In genomic region chr4:3526456-3526855, GRCh38 we compare ENCODE assay signal across 19 cellular contexts.
"Had no signal": no experiment of that assay in that cellular context is flagged by ENCODE, and none has a peak within 500 bp of the region (broad histone marks: within the 10 kb centered on the region; RNA-seq: fewer than 3 reads in every experiment).

No MANE protein-coding gene starts in this region.

- H3K4me1 ChIP-seq: foreskin keratinocyte had no signal

- H3K4me3 Mint-ChIP-seq: activated naive CD8-positive, alpha-beta T cell; central memory CD8-positive, alpha-beta T cell; stimulated activated naive CD8-positive, alpha-beta T cell treated with anti-CD3 and anti-CD28 coated beads, Interleukin-15, Interleukin-2, amounts not matched to agents 100 ng/mL and 50 ng/mL, for 24 hours had no signal

- H3K9me3 Mint-ChIP-seq: central memory CD8-positive, alpha-beta T cell; naive thymus-derived CD4-positive, alpha-beta T cell; stimulated activated naive CD8-positive, alpha-beta T cell treated with anti-CD3 and anti-CD28 coated beads, Interleukin-15, Interleukin-2, amounts not matched to agents 100 ng/mL and 50 ng/mL, for 24 hours had no signal

- H3K4me3 ChIP-seq: right atrium auricular region, suprapubic skin had no signal

- DNase-seq: activated CD4-positive, alpha-beta T cell treated with anti-CD3 and anti-CD28 coated beads, Interleukin-2, amount 50 U/mL, for 4 hours; activated CD4-positive, CD25-positive, alpha-beta regulatory T cell; activated gamma-delta T cell; amygdala; brain microvascular endothelial cell; cortex of kidney; effector memory CD4-positive, alpha-beta T cell; foreskin keratinocyte; left cardiac atrium; naive thymus-derived CD4-positive, alpha-beta T cell; occipital lobe; small intestine; trophoblast cell had no signal

- H3K27me3 Mint-ChIP-seq: activated naive CD8-positive, alpha-beta T cell; central memory CD8-positive, alpha-beta T cell; naive thymus-derived CD4-positive, alpha-beta T cell; progenitor cell of endocrine pancreas; stimulated activated naive CD8-positive, alpha-beta T cell treated with anti-CD3 and anti-CD28 coated beads, Interleukin-15, Interleukin-2, amounts not matched to agents 100 ng/mL and 50 ng/mL, for 24 hours had no signal

- ATAC-seq: foreskin keratinocyte; left cardiac atrium; naive thymus-derived CD4-positive, alpha-beta T cell had no signal

- H3K27ac ChIP-seq: brain microvascular endothelial cell, foreskin keratinocyte, right atrium auricular region, suprapubic skin had no signal

- H3K27me3 ChIP-seq: brain microvascular endothelial cell, foreskin keratinocyte, right atrium auricular region, suprapubic skin had no signal

- H3K27ac Mint-ChIP-seq: activated naive CD8-positive, alpha-beta T cell; progenitor cell of endocrine pancreas; stimulated activated naive CD8-positive, alpha-beta T cell treated with anti-CD3 and anti-CD28 coated beads, Interleukin-15, Interleukin-2, amounts not matched to agents 100 ng/mL and 50 ng/mL, for 24 hours had no signal

- H3K9me3 ChIP-seq: right atrium auricular region, suprapubic skin had no signal
